In the genomic region with DNA sequence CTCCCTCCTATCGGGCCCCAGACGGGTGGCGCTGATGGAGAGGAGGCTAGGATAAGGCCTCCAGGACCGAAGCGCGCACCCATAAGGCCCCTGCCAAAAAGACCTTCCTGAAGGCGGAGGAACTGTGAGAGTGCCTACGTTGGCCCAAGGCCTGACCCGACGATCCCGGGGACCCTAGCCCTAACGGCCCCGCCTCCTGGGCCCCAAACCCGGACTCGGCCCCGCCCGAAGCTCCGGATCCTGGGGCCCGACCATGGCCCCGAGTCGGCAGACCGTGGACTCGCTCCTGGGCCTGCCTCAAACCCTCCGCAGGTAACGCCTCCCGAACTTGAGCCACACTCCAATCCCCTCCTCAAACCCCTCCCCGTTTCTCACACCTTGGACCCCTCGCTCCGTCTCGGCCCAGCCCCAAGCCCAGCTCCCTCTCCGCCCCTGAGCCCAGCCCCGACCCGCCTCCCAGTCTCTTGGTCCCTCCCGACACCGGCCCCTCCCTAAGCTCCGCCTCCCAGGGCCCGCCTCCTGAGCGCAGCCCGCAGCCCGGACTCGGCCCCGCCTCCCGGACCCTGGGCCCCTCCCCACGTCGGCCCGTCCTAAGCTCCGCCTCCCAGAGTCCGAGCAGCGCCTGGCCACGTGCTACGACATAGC, we compare ENCODE assay signal across 7 cellular contexts. TPM values are rescaled to one million over a fixed set of nuclear protein-coding genes. Genes with fewer than 3 reads are reported as not detected.
DNase-seq lines count a peak whose midpoint lies in the region; ATAC-seq and TF ChIP-seq lines count a peak whose summit lies in the region.
"Not testable (repeated sequence)": the region's sequence is repeated elsewhere in the genome, so short reads cannot be mapped to it uniquely, and the experiment has no call there.

No MANE protein-coding gene starts in this region.

- not testable (repeated sequence) for H3K9me3 Mint-ChIP-seq in T-helper 2 cell treated with Interferon-gamma antibody and Interleukin-4, amounts not matched to agents 5 μg/mL and 100 μg/mL, for 36 hours; osteocyte (ENCODE audit: unreplicated experiment)

- peak; percentile 30 for ATAC-seq in HG02678 (IDR thresholded peaks at IDR 0.05; ENCODE audit: unreplicated experiment)

- H3K36me3 Mint-ChIP-seq in T-helper 2 cell treated with Interferon-gamma antibody and Interleukin-4, amounts not matched to agents 5 μg/mL and 100 μg/mL, for 36 hours (ENCODE audit: low read depth); osteocyte (ENCODE audit: unreplicated experiment): not testable (repeated sequence)

- H3K27ac ChIP-seq in cingulate gyrus (ENCODE audit: low read depth, low read length): peak overlapping the region; percentile 81

- not testable (repeated sequence) for H3K27me3 Mint-ChIP-seq in T-helper 2 cell treated with Interferon-gamma antibody and Interleukin-4, amounts not matched to agents 5 μg/mL and 100 μg/mL, for 36 hours (ENCODE audit: low read depth); osteocyte (ENCODE audit: unreplicated experiment)

- not testable (repeated sequence) for TF ChIP-seq CTCF in GM10266 (IDR thresholded peaks at IDR 0.05; ENCODE audit: control insufficient read depth, insufficient read depth, low read depth, missing control alignments); osteocyte (IDR thresholded peaks at IDR 0.05)

- H3K4me1 Mint-ChIP-seq in T-helper 2 cell treated with Interferon-gamma antibody and Interleukin-4, amounts not matched to agents 5 μg/mL and 100 μg/mL, for 36 hours (ENCODE audit: low read depth): peaks cover 14% of the 10 kb centered on the region
- peaks cover 19% of the 10 kb centered on the region for H3K4me1 Mint-ChIP-seq in osteocyte (ENCODE audit: unreplicated experiment)

- peak overlapping the region; percentile 99 for H3K4me3 Mint-ChIP-seq in T-helper 2 cell treated with Interferon-gamma antibody and Interleukin-4, amounts not matched to agents 5 μg/mL and 100 μg/mL, for 36 hours
- H3K4me3 Mint-ChIP-seq in osteocyte (ENCODE audit: unreplicated experiment): peak overlapping the region; percentile 94

- DNase-seq in GM10266 (ENCODE audit: extremely low spot score): peak; percentile 82
- peak; percentile 88 for DNase-seq in NCI-H1105 (lab: John Stamatoyannopoulos, UW)
- not testable (repeated sequence) for DNase-seq in T-helper 2 cell treated with Interferon-gamma antibody and Interleukin-4, amounts not matched to agents 5 μg/mL and 100 μg/mL, for 36 hours (ENCODE audit: low spot score); osteocyte (ENCODE audit: extremely low spot score, unreplicated experiment)
- peak; percentile 71 for DNase-seq in iPS DF 4.7 (ENCODE audit: extremely low read depth, low spot score)

- peak overlapping the region; percentile 99 for H3K27ac Mint-ChIP-seq in T-helper 2 cell treated with Interferon-gamma antibody and Interleukin-4, amounts not matched to agents 5 μg/mL and 100 μg/mL, for 36 hours
- peak overlapping the region; percentile 94 for H3K27ac Mint-ChIP-seq in osteocyte (ENCODE audit: unreplicated experiment)

RNA-seq across cellular contexts. Expression of a gene that starts 46.5 kb away (rescaled TPM):
- not detected in 2 replicates for total RNA-seq in osteocyte
